23 cellular contexts compared by ENCODE assay signal in the genomic region with DNA sequence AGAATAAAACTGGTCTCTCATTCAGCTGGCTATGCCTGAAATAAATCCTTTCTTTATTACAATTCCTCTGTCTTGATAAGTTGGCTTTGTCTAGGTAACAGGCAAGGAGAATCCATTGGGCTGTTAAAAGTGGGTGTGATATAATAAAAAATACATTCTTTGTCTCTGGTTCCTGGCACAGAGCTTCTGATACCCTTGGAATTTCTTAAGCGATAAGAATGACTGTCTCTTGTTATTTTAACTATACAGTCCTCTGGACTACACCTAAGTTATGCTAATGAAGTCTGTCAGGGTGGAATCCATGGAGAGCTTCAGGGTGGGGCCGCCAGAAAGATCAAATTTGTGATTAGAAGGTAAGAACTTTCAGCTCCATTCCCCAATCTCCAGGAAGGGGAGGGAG. TPM values are rescaled to one million over a fixed set of nuclear protein-coding genes. Genes with fewer than 3 reads are reported as not detected.
DNase-seq lines count a peak whose midpoint lies in the region; ATAC-seq and TF ChIP-seq lines count a peak whose summit lies in the region.
"Had no signal": no experiment of that assay in that cellular context is flagged by ENCODE, and none has a peak within 500 bp of the region (broad histone marks: within the 10 kb centered on the region; RNA-seq: fewer than 3 reads in every experiment).

No MANE protein-coding gene starts in this region.

- ATAC-seq in left colon (peak; percentile 46), mucosa of descending colon (peak; percentile 42), Right ventricle myocardium superior (ENCODE audit: poor library complexity) (no peak), heart left ventricle (no peak), HG02870 (IDR thresholded peaks at IDR 0.05; ENCODE audit: unreplicated experiment) (no peak)

- H3K4me1 ChIP-seq in mucosa of descending colon (ENCODE audit: low read depth) (no peaks in the 10 kb centered on the region), heart left ventricle (no peaks in the 10 kb centered on the region)
- H3K4me1 ChIP-seq: BE2C, BLaER1 had no signal

- 70 to 84% (median 83%) methylated on average over 2 of the region's 2 CpGs for WGBS in heart left ventricle, 4 donors

- peaks cover 0 to 3% (median 0%) of the 10 kb centered on the region in 9 donors for H3K27me3 ChIP-seq in heart left ventricle
- H3K27me3 ChIP-seq: BE2C, BLaER1 had no signal

- TF ChIP-seq CTCF in mucosa of descending colon (IDR thresholded peaks at IDR 0.05) (no peak), heart left ventricle (IDR thresholded peaks at IDR 0.05) (no peak)

- peak; percentile 12 for DNase-seq in ELF-1 (ENCODE audit: low read depth, low spot score)
- DNase-seq in LoVo (ENCODE audit: low spot score), result peak; percentile 6
- DNase-seq in left colon, result no peak
- DNase-seq in mucosa of descending colon, result no peak
- no peak for DNase-seq in Right ventricle myocardium superior
- no peak for DNase-seq in CD1c-positive myeloid dendritic cell (ENCODE audit: extremely low spot score)
- DNase-seq in heart left ventricle, result no peak
- DNase-seq: 8988T; ACHN; BE2C; C1 segment of cervical spinal cord; CD4-positive, alpha-beta memory T cell; CD8-positive, alpha-beta memory T cell; COR-L47; DMS 273 treated with DMSO at 0.1 percent for 48 hours; DMS153; DMS53; DMS79; DND-41; EL; GF-D8 had no signal

- no peak overlapping the region for H3K4me3 ChIP-seq in mucosa of descending colon
- H3K4me3 ChIP-seq in heart left ventricle, result no peak overlapping the region
- H3K4me3 ChIP-seq: BLaER1 had no signal

- intact Hi-C loops in left colon (cut with DNase I, micrococcal nuclease) (no loop called here), mucosa of descending colon (cut with DNase I, micrococcal nuclease) (no loop called here), Right ventricle myocardium superior (cut with DNase I) (no loop called here), heart left ventricle (cut with DNase I) (no loop called here)

- no peak for TF ChIP-seq POLR2A in heart left ventricle (IDR thresholded peaks at IDR 0.05)

- H3K9me3 ChIP-seq in mucosa of descending colon (no peaks in the 10 kb centered on the region), heart left ventricle (peaks cover 0 to 7% (median 0%) of the 10 kb centered on the region in 12 donors)
- H3K9me3 ChIP-seq: BE2C, BLaER1 had no signal

- no peak overlapping the region for H3K27ac ChIP-seq in heart left ventricle
- H3K27ac ChIP-seq: BLaER1 had no signal

- no peaks in the 10 kb centered on the region for H3K36me3 ChIP-seq in mucosa of descending colon (ENCODE audit: low read depth)
- H3K36me3 ChIP-seq in heart left ventricle, result no peaks in the 10 kb centered on the region
- H3K36me3 ChIP-seq: BE2C, BLaER1 had no signal

RNA-seq across cellular contexts. Expression of a gene that starts 44.5 kb away (rescaled TPM):
- total RNA-seq in left colon, result 1 to 10 TPM in 1 of 2 donors, under 1 TPM in 1; 0.67 to 3.8 TPM
- 1 to 10 TPM in 2 of 3 donors, under 1 TPM in 1; 0.38 to 2.0 (median 1.1) TPM for total RNA-seq in mucosa of descending colon
- total RNA-seq in Right ventricle myocardium superior, result not detected
- total RNA-seq in heart left ventricle, result under 1 TPM in 2 of 9 donors, not detected in 7; 0.14 to 0.59 TPM
- polyA plus RNA-seq in heart left ventricle, result under 1 TPM in 1 of 2 donors, not detected in 1; 0.07 TPM

Comparison
In these comparisons a context has a peak if more than half of its experiments do, and no peak if none do; other contexts are left out.
1. DNase-seq: peak in ELF-1 (single experiment) and LoVo (single experiment); none in left colon (0 of 2), mucosa of descending colon (0 of 3), Right ventricle myocardium superior (single experiment), CD1c-positive myeloid dendritic cell (single experiment) and heart left ventricle (0 of 5).
2. ATAC-seq: peak in left colon (single experiment) and mucosa of descending colon (single experiment); none in Right ventricle myocardium superior (single experiment), heart left ventricle (0 of 4) and HG02870 (single experiment).